Comparison of ENCODE assay signal across 19 cellular contexts in the genomic region with DNA sequence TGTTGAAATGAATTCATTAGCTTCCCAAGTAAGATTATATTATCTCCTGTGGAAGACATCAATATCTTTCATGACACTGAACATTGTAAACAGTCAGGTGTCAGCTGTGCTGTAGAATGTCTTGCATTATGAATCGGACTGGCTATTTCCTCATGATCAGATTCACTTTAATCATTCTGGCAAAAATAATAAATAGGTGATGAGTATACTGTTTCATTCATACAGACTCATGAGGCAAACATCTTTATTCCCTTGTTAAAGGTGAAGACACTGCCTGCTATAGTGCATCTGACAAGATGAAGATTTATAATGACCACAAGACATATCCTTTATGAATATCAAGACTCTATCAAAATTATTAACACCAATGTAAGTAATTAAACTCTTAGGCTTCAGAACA. TPM values are rescaled to one million over a fixed set of nuclear protein-coding genes. Genes with fewer than 3 reads are reported as not detected.
DNase-seq lines count a peak whose midpoint lies in the region; ATAC-seq lines count a peak whose summit lies in the region.
"Had no signal": no experiment of that assay in that cellular context is flagged by ENCODE, and none has a peak within 500 bp of the region (broad histone marks: within the 10 kb centered on the region; RNA-seq: fewer than 3 reads in every experiment).

No MANE protein-coding gene starts in this region.

- H3K36me3 Mint-ChIP-seq in activated T-cell treated with anti-CD3 and anti-CD28 coated beads, Interleukin-2, amount 50 U/mL, for 24 hours (ENCODE audit: low read depth), result peaks cover 95% of the 10 kb centered on the region
- peaks cover 43% of the 10 kb centered on the region for H3K36me3 Mint-ChIP-seq in activated T-cell treated with anti-CD3 and anti-CD28 coated beads, Interleukin-2, amount 50 U/mL, for 4 hours (ENCODE audit: insufficient read depth)
- H3K36me3 Mint-ChIP-seq in T-helper 17 cell (ENCODE audit: low read depth), result peaks cover 18% of the 10 kb centered on the region
- peaks cover 62% of the 10 kb centered on the region for H3K36me3 Mint-ChIP-seq in activated naive CD8-positive, alpha-beta T cell treated with anti-CD3 and anti-CD28 coated beads, Interleukin-2, amount 50 U/mL, for 24 hours (ENCODE audit: low read depth)
- H3K36me3 Mint-ChIP-seq in stimulated activated effector memory CD8-positive, alpha-beta T cell treated with anti-CD3 and anti-CD28 coated beads, Interleukin-12 subunit alpha, Interleukin-12 subunit beta, amount 100 ng/mL, for 72 hours, result peaks cover 100% of the 10 kb centered on the region

- no peaks in the 10 kb centered on the region for H3K9me3 ChIP-seq in T-helper 17 cell (ENCODE audit: control insufficient read depth, low read length, poor library complexity, severe bottlenecking)
- H3K9me3 ChIP-seq: BE2C, HAP-1 had no signal

- H3K4me3 Mint-ChIP-seq in activated T-cell treated with anti-CD3 and anti-CD28 coated beads, Interleukin-2, amount 50 U/mL, for 24 hours, result no peak overlapping the region
- H3K4me3 Mint-ChIP-seq in activated T-cell treated with anti-CD3 and anti-CD28 coated beads, Interleukin-2, amount 50 U/mL, for 4 hours, result no peak overlapping the region
- no peak overlapping the region for H3K4me3 Mint-ChIP-seq in T-helper 17 cell
- no peak overlapping the region for H3K4me3 Mint-ChIP-seq in activated naive CD8-positive, alpha-beta T cell treated with anti-CD3 and anti-CD28 coated beads, Interleukin-2, amount 50 U/mL, for 24 hours
- no peak overlapping the region for H3K4me3 Mint-ChIP-seq in stimulated activated effector memory CD8-positive, alpha-beta T cell treated with anti-CD3 and anti-CD28 coated beads, Interleukin-12 subunit alpha, Interleukin-12 subunit beta, amount 100 ng/mL, for 72 hours
- H3K4me3 Mint-ChIP-seq: GM23338 had no signal

- H3K9me3 Mint-ChIP-seq in activated T-cell treated with anti-CD3 and anti-CD28 coated beads, Interleukin-2, amount 50 U/mL, for 24 hours, result no peaks in the 10 kb centered on the region
- no peaks in the 10 kb centered on the region for H3K9me3 Mint-ChIP-seq in activated T-cell treated with anti-CD3 and anti-CD28 coated beads, Interleukin-2, amount 50 U/mL, for 4 hours
- no peaks in the 10 kb centered on the region for H3K9me3 Mint-ChIP-seq in activated naive CD8-positive, alpha-beta T cell treated with anti-CD3 and anti-CD28 coated beads, Interleukin-2, amount 50 U/mL, for 24 hours
- no peaks in the 10 kb centered on the region for H3K9me3 Mint-ChIP-seq in stimulated activated effector memory CD8-positive, alpha-beta T cell treated with anti-CD3 and anti-CD28 coated beads, Interleukin-12 subunit alpha, Interleukin-12 subunit beta, amount 100 ng/mL, for 72 hours
- H3K9me3 Mint-ChIP-seq: GM23338 had no signal

- DNase-seq in activated T-cell treated with anti-CD3 and anti-CD28 coated beads, Interleukin-2, amount 50 U/mL, for 24 hours, result no peak
- DNase-seq in activated T-cell treated with anti-CD3 and anti-CD28 coated beads, Interleukin-2, amount 50 U/mL, for 4 hours, result no peak
- no peak for DNase-seq in T-helper 17 cell
- no peak for DNase-seq in activated naive CD8-positive, alpha-beta T cell treated with anti-CD3 and anti-CD28 coated beads, Interleukin-2, amount 50 U/mL, for 24 hours
- DNase-seq in stimulated activated effector memory CD8-positive, alpha-beta T cell treated with anti-CD3 and anti-CD28 coated beads, Interleukin-12 subunit alpha, Interleukin-12 subunit beta, amount 100 ng/mL, for 72 hours (ENCODE audit: low spot score in 2 of 2), result no peak
- DNase-seq in nucleus accumbens (lab: John Stamatoyannopoulos, UW), result no peak
- DNase-seq in RKO (ENCODE audit: low spot score), result no peak
- DNase-seq: BE2C, COR-L47, DMS79 treated with DMSO at 0.1 percent for 48 hours, KG1, NCI-H1092, NCI-H1436 treated with DMSO at 0.1 percent for 48 hours, NCI-H1930, NCI-H2227 treated with DMSO at 0.1 percent for 48 hours, NCI-H510A, NCI-H748 treated with DMSO at 0.1 percent for 48 hours had no signal

- H3K27me3 Mint-ChIP-seq in activated T-cell treated with anti-CD3 and anti-CD28 coated beads, Interleukin-2, amount 50 U/mL, for 24 hours, result no peaks in the 10 kb centered on the region
- H3K27me3 Mint-ChIP-seq in activated T-cell treated with anti-CD3 and anti-CD28 coated beads, Interleukin-2, amount 50 U/mL, for 4 hours (ENCODE audit: low read depth), result no peaks in the 10 kb centered on the region
- H3K27me3 Mint-ChIP-seq in T-helper 17 cell, result no peaks in the 10 kb centered on the region
- H3K27me3 Mint-ChIP-seq in activated naive CD8-positive, alpha-beta T cell treated with anti-CD3 and anti-CD28 coated beads, Interleukin-2, amount 50 U/mL, for 24 hours, result no peaks in the 10 kb centered on the region

- H3K27ac Mint-ChIP-seq in activated T-cell treated with anti-CD3 and anti-CD28 coated beads, Interleukin-2, amount 50 U/mL, for 24 hours, result peak overlapping the region; percentile 69
- peak overlapping the region; percentile 37 for H3K27ac Mint-ChIP-seq in T-helper 17 cell
- H3K27ac Mint-ChIP-seq in activated naive CD8-positive, alpha-beta T cell treated with anti-CD3 and anti-CD28 coated beads, Interleukin-2, amount 50 U/mL, for 24 hours, result peak overlapping the region; percentile 3
- peak overlapping the region; percentile 26 for H3K27ac Mint-ChIP-seq in stimulated activated effector memory CD8-positive, alpha-beta T cell treated with anti-CD3 and anti-CD28 coated beads, Interleukin-12 subunit alpha, Interleukin-12 subunit beta, amount 100 ng/mL, for 72 hours
- H3K27ac Mint-ChIP-seq: GM23338 had no signal

- ATAC-seq in activated T-cell treated with anti-CD3 and anti-CD28 coated beads, Interleukin-2, amount 50 U/mL, for 4 hours, result no peak
- no peak for ATAC-seq in T-helper 17 cell
- no peak for ATAC-seq in activated naive CD8-positive, alpha-beta T cell treated with anti-CD3 and anti-CD28 coated beads, Interleukin-2, amount 50 U/mL, for 24 hours
- no peak for ATAC-seq in stimulated activated effector memory CD8-positive, alpha-beta T cell treated with anti-CD3 and anti-CD28 coated beads, Interleukin-12 subunit alpha, Interleukin-12 subunit beta, amount 100 ng/mL, for 72 hours
- ATAC-seq: GM23338 had no signal

- peaks cover 21% of the 10 kb centered on the region for H3K4me1 Mint-ChIP-seq in activated T-cell treated with anti-CD3 and anti-CD28 coated beads, Interleukin-2, amount 50 U/mL, for 24 hours (ENCODE audit: low read depth)
- no peaks in the 10 kb centered on the region for H3K4me1 Mint-ChIP-seq in activated T-cell treated with anti-CD3 and anti-CD28 coated beads, Interleukin-2, amount 50 U/mL, for 4 hours (ENCODE audit: low read depth)
- H3K4me1 Mint-ChIP-seq in T-helper 17 cell, result peaks cover 13% of the 10 kb centered on the region
- H3K4me1 Mint-ChIP-seq in activated naive CD8-positive, alpha-beta T cell treated with anti-CD3 and anti-CD28 coated beads, Interleukin-2, amount 50 U/mL, for 24 hours, result peaks cover 29% of the 10 kb centered on the region
- H3K4me1 Mint-ChIP-seq in stimulated activated effector memory CD8-positive, alpha-beta T cell treated with anti-CD3 and anti-CD28 coated beads, Interleukin-12 subunit alpha, Interleukin-12 subunit beta, amount 100 ng/mL, for 72 hours, result peaks cover 16% of the 10 kb centered on the region
- H3K4me1 Mint-ChIP-seq: GM23338 had no signal

RNA-seq across cellular contexts. Expression of gene ARL6IP1, which starts 51.3 kb away (rescaled TPM):
- 10 to 100 TPM; 49.1 to 60.6 (median 51.9) TPM for total RNA-seq in activated T-cell treated with anti-CD3 and anti-CD28 coated beads, Interleukin-2, amount 50 U/mL, for 4 hours
- 100 to 1,000 TPM in 1 of 2 donors, 10 to 100 TPM in 1; 99.5 to 104 TPM for total RNA-seq in T-helper 17 cell

Comparison
In these comparisons a context has a peak if more than half of its experiments do, and no peak if none do; other contexts are left out.
1. H3K27ac Mint-ChIP-seq: peak in every context shown above with its lines; median percentile 69 in activated T-cell treated with anti-CD3 and anti-CD28 coated beads, Interleukin-2, amount 50 U/mL, for 24 hours; 37 in T-helper 17 cell; 26 in stimulated activated effector memory CD8-positive, alpha-beta T cell treated with anti-CD3 and anti-CD28 coated beads, Interleukin-12 subunit alpha, Interleukin-12 subunit beta, amount 100 ng/mL, for 72 hours; 3 in activated naive CD8-positive, alpha-beta T cell treated with anti-CD3 and anti-CD28 coated beads, Interleukin-2, amount 50 U/mL, for 24 hours.